ENCODE assay signal across 8 cellular contexts in the genomic region with DNA sequence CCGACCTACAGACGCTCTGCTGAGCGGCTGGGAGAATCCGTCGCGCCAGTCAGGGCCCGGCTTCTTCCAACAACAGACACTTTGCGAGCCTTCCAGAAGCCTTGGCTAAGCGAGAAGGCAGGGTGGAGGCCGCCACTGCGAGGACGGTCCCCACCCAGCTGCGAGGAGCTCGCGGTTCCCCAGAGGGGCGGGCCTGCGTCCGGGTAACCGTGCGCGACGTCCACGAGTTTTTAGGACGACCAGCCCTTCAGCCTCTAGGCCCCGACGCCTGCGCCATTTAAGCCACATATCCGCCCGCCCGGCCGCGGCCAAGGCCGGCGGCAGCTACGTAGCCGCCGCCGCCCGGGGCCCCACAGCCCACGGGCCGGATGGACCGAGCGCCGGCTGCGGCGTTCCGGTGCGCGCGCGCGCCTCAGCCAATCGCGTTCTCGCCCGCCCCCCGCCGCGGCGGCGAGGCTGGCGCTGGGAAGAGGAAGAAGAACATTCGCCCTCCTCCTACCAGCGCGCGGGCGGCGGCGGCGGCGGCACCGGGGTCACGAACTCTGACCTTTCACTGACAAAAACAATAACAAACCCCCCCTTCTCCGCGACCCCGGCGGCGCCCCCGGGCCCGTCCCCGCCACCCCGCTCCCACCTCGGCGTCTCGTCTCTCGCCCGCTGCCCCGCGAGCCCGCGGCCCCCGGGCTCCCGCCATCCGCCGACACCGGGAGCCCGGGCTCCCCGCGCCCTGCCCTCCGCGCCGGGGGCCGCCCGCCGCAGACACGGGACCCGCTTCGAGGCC. TPM values are rescaled to one million over a fixed set of nuclear protein-coding genes. Genes with fewer than 3 reads are reported as not detected.
DNase-seq lines count a peak whose midpoint lies in the region; ATAC-seq, FAIRE-seq and TF ChIP-seq lines count a peak whose summit lies in the region.

A gene (plus strand): TSS at position 479 of the 781 bp plus-strand sequence. CDS start 56,332 bp downstream, outside the sequence.

- ATAC-seq in HG02759 (IDR thresholded peaks at IDR 0.05; ENCODE audit: unreplicated experiment), result peak; percentile 65

- no peaks in the 10 kb centered on the region for H3K9me3 ChIP-seq in right atrium auricular region

- H3K4me1 ChIP-seq in right atrium auricular region, result peaks cover 0 to 28% of the 10 kb centered on the region in 2 donors

- peaks cover 12% of the 10 kb centered on the region for H3K36me3 ChIP-seq in right atrium auricular region

- FAIRE-seq in GM12892 (lab: Jason Lieb, UNC) (peak; percentile 96), urothelium cell line (lab: Jason Lieb, UNC) (peak; percentile 44)

- no peaks in the 10 kb centered on the region for H3K27me3 ChIP-seq in right atrium auricular region

- H3K4me3 ChIP-seq in right atrium auricular region, result peak within 1 kb of the TSS; percentile 65 to 84

- peak; percentile 89 for TF ChIP-seq POLR2A in GM12892 (IDR thresholded peaks at IDR 0.05; ENCODE audit: low read depth, low read length)

- H3K27ac ChIP-seq in right atrium auricular region, result peak within 1 kb of the TSS; percentile 93 to 99

- DNase-seq in GM12892 (ENCODE audit: insufficient read length) (peak; percentile 77), NCI-H1417 treated with DMSO at 0.1 percent for 48 hours (lab: John Stamatoyannopoulos, UW) (peak; percentile 9), T-helper 2 cell (peak; percentile 81 to 94 (median 84)), amygdala (lab: John Stamatoyannopoulos, UW) (peak in 55 of 56 donors; percentile 22 to 88 (median 69)), right atrium auricular region (ENCODE audit: low spot score) (peak; percentile 83), putamen (ENCODE audit: low spot score) (peak; percentile 87), urothelium cell line (ENCODE audit: low spot score) (peak; percentile 94)

- no peak for TF ChIP-seq CTCF in right atrium auricular region (IDR thresholded peaks at IDR 0.05)

RNA-seq across cellular contexts. Expression of the gene that starts here (rescaled TPM):
- polyA plus RNA-seq in GM12892 (2012; ENCODE audit: missing spikeins), result 16.0 TPM
- 10 to 100 TPM; 22.3 to 29.2 TPM for total RNA-seq in right atrium auricular region

Comparison
In these comparisons a context has a peak if more than half of its experiments do, and no peak if none do; other contexts are left out.
1. Peak in every context shown above with its lines: DNase-seq, ATAC-seq, H3K4me3 ChIP-seq and H3K27ac ChIP-seq.
2. DNase-seq: peak in every context shown above with its lines; median percentile 94 in urothelium cell line; 87 in putamen; 84 in T-helper 2 cell; 83 in right atrium auricular region; 77 in GM12892; 69 in amygdala; 9 in NCI-H1417 treated with DMSO at 0.1 percent for 48 hours.